Comparison of ENCODE assay signal across 11 cellular contexts in genomic region chr21:34668803-34669148, GRCh38. TPM values are rescaled to one million over a fixed set of nuclear protein-coding genes. Genes with fewer than 3 reads are reported as not detected.
DNase-seq lines count a peak whose midpoint lies in the region; ATAC-seq, FAIRE-seq and TF ChIP-seq lines count a peak whose summit lies in the region.
"Had no signal": no experiment of that assay in that cellular context is flagged by ENCODE, and none has a peak within 500 bp of the region (broad histone marks: within the 10 kb centered on the region; RNA-seq: fewer than 3 reads in every experiment).

CLIC6 (plus strand) TSS chr21:34668994; CDS start chr21:34669389, 395 bp downstream.

- CTCF ChIA-PET in H1 (lab: Charles Lee; ENCODE audit: partially characterized antibody): interaction anchor here (1.2 kb wide), 1 partner anchor 9 kb away, joined by 4 read pairs; no protein-coding TSS in a partner anchor

- no peak within 1 kb of the TSS for H2BK12ac ChIP-seq in H1 (ENCODE audit: low read depth, low read length)

- TF ChIP-seq EP300 in H1 (IDR thresholded peaks at IDR 0.05; ENCODE audit: borderline replicate concordance in 1 of 2, low read depth in 2 of 2, low read length in 2 of 2) (no peak), upper lobe of left lung (IDR thresholded peaks at IDR 0.05) (no peak)

- H3K36me3 Mint-ChIP-seq in activated T-cell treated with anti-CD3 and anti-CD28 coated beads, Interleukin-2, amount 50 U/mL, for 24 hours (ENCODE audit: low read depth): no peaks in the 10 kb centered on the region

- H3K27me3 Mint-ChIP-seq in activated T-cell treated with anti-CD3 and anti-CD28 coated beads, Interleukin-2, amount 50 U/mL, for 24 hours: peaks cover 71% of the 10 kb centered on the region

- H3K9me3 Mint-ChIP-seq in activated T-cell treated with anti-CD3 and anti-CD28 coated beads, Interleukin-2, amount 50 U/mL, for 24 hours: no peaks in the 10 kb centered on the region

- H3K9ac ChIP-seq in H1 (replicated peaks in 1 of 4; ENCODE audit: extremely low read depth in 1 of 4, low read depth in 3 of 4, low read length in 3 of 4) (no peak within 1 kb of the TSS), mucosa of stomach (ENCODE audit: low read length) (peak within 1 kb of the TSS; percentile 81)

- H3K79me2 ChIP-seq in H1 (ENCODE audit: control insufficient read depth in 1 of 2, insufficient read depth in 2 of 2, low read length in 2 of 2): no peaks in the 10 kb centered on the region

- peaks cover 6% of the 10 kb centered on the region for H3K4me1 Mint-ChIP-seq in activated T-cell treated with anti-CD3 and anti-CD28 coated beads, Interleukin-2, amount 50 U/mL, for 24 hours (ENCODE audit: low read depth)

- H2BK20ac ChIP-seq in H1 (ENCODE audit: low read length): no peak within 1 kb of the TSS

- no peak within 1 kb of the TSS for H4K5ac ChIP-seq in H1 (ENCODE audit: insufficient read length, low read depth, low read length)

- H2BK15ac ChIP-seq in H1 (ENCODE audit: low read length): no peak within 1 kb of the TSS

- H3K4me2 ChIP-seq in H1 (ENCODE audit: insufficient read depth in 1 of 2, low read depth in 2 of 2, low read length in 2 of 2): peak within 1 kb of the TSS; percentile 68 to 71

- no peak for DNase-seq in activated T-cell treated with anti-CD3 and anti-CD28 coated beads, Interleukin-2, amount 50 U/mL, for 24 hours
- no peak for DNase-seq in activated T-cell treated with anti-CD3 and anti-CD28 coated beads for 4 hours
- DNase-seq in H1 (ENCODE audit: low read depth in 1 of 2, low spot score in 2 of 2): no peak
- peak; percentile 51 to 86 for DNase-seq in upper lobe of left lung
- no peak for DNase-seq in NOMO-1 treated with dmso at 0.1 percent for 144 hours (lab: John Stamatoyannopoulos, UW; ENCODE audit: unreplicated experiment)
- DNase-seq in NCI-H226: no peak
- DNase-seq in NCI-H1694 treated with DMSO at 0.1 percent for 48 hours (lab: John Stamatoyannopoulos, UW): no peak
- DNase-seq: activated naive CD4-positive, alpha-beta T cell had no signal

- H3K56ac ChIP-seq in H1 (replicated peaks; ENCODE audit: insufficient read length, low read depth, low read length): no peak within 1 kb of the TSS

- TF ChIP-seq RAD21 in H1 (IDR thresholded peaks at IDR 0.05 in 1 of 2, conservative IDR thresholded peaks at IDR 0.05 in 1 of 2; ENCODE audit: low read depth in 2 of 2, low read length in 2 of 2): no peak

- H2AK5ac ChIP-seq in H1 (ENCODE audit: low read depth, low read length): no peak within 1 kb of the TSS; the same call in 1 of the 2 replicates

- peak within 1 kb of the TSS; percentile 36 for H3K4me3 Mint-ChIP-seq in activated T-cell treated with anti-CD3 and anti-CD28 coated beads, Interleukin-2, amount 50 U/mL, for 24 hours

- no peak within 1 kb of the TSS for H3K14ac ChIP-seq in H1 (ENCODE audit: insufficient read length)

- H2BK120ac ChIP-seq in H1 (replicated peaks; ENCODE audit: low read depth, low read length): no peak within 1 kb of the TSS

- no peak within 1 kb of the TSS for H3K4ac ChIP-seq in H1 (replicated peaks; ENCODE audit: insufficient read length, low read depth, low read length)

- H3K23ac ChIP-seq in H1 (ENCODE audit: insufficient read length): no peak within 1 kb of the TSS

- no peaks in the 10 kb centered on the region for H3K79me1 ChIP-seq in H1 (ENCODE audit: low read depth, low read length)

- no peak within 1 kb of the TSS; the same call in 1 of the 2 replicates for H4K8ac ChIP-seq in H1 (ENCODE audit: extremely low read depth, insufficient read depth, low read length)

- no peak within 1 kb of the TSS for H2BK5ac ChIP-seq in H1 (ENCODE audit: low read depth, low read length)

- H3K27me3 ChIP-seq in H1 (replicated peaks in 1 of 4; ENCODE audit: control insufficient read depth in 3 of 4, extremely low read depth in 1 of 4, insufficient read depth in 3 of 4, low read length in 3 of 4): peaks cover 22 to 50% (median 40%) of the 10 kb centered on the region in 4 experiments
- H3K27me3 ChIP-seq in mucosa of stomach (ENCODE audit: control insufficient read depth, insufficient read depth, low read length): peaks cover 30% of the 10 kb centered on the region
- peaks cover 0 to 20% (median 15%) of the 10 kb centered on the region in 4 donors for H3K27me3 ChIP-seq in upper lobe of left lung

- TF ChIP-seq POLR2A in H1 (IDR thresholded peaks at IDR 0.05; ENCODE audit: control extremely low read depth in 1 of 2, low read depth in 2 of 2, low read length in 2 of 2) (no peak), upper lobe of left lung (IDR thresholded peaks at IDR 0.05) (peak in 2 of 4 donors; percentile 19 to 86)

- peak in 1 of 2 donors; percentile 30 for ATAC-seq in upper lobe of left lung (ENCODE audit: low FRiP score in 2 of 2)

- POLR2A ChIA-PET in H1 (lab: Charles Lee; ENCODE audit: partially characterized antibody): no interaction called here

- H3K27ac Mint-ChIP-seq in activated T-cell treated with anti-CD3 and anti-CD28 coated beads, Interleukin-2, amount 50 U/mL, for 24 hours: no peak within 1 kb of the TSS

- H3K4me3 ChIP-seq in H1 (ENCODE audit: extremely low read depth in 1 of 4, insufficient read depth in 2 of 4, low read depth in 3 of 4, low read length in 4 of 4) (peak within 1 kb of the TSS; percentile 40 to 67 (median 52)), mucosa of stomach (ENCODE audit: low read length) (peak within 1 kb of the TSS; percentile 17), upper lobe of left lung (peak within 1 kb of the TSS; percentile 20 to 57 (median 50))
- H3K4me3 ChIP-seq: mucosa of descending colon had no signal

- no peak within 1 kb of the TSS for H4K91ac ChIP-seq in H1 (replicated peaks; ENCODE audit: insufficient read length, low read length)

- no peak for TF ChIP-seq CTCF in H1 (IDR thresholded peaks at IDR 0.05; ENCODE audit: control extremely low read depth in 1 of 3, insufficient read depth in 1 of 3, low read depth in 1 of 3, low read length in 3 of 3)
- TF ChIP-seq CTCF in upper lobe of left lung (IDR thresholded peaks at IDR 0.05): no peak

- H3K4me1 ChIP-seq in H1 (replicated peaks in 1 of 4; ENCODE audit: control insufficient read depth in 3 of 4, insufficient read depth in 4 of 4, low read length in 3 of 4) (peaks cover 0 to 9% (median 3%) of the 10 kb centered on the region in 4 experiments; a peak in 4 of 7 replicates), mucosa of stomach (ENCODE audit: control insufficient read depth, insufficient read depth, low read length) (peaks cover 14% of the 10 kb centered on the region), upper lobe of left lung (peaks cover 14 to 27% (median 19%) of the 10 kb centered on the region in 4 donors)

- H3K36me3 ChIP-seq in H1 (ENCODE audit: control insufficient read depth in 2 of 4, insufficient read depth in 4 of 4, low read length in 3 of 4): no peaks in the 10 kb centered on the region
- no peaks in the 10 kb centered on the region for H3K36me3 ChIP-seq in mucosa of stomach (ENCODE audit: control insufficient read depth, insufficient read depth, low read length)
- no peaks in the 10 kb centered on the region for H3K36me3 ChIP-seq in upper lobe of left lung

- peaks cover 16% of the 10 kb centered on the region; the same call in 1 of the 2 replicates for H3K23me2 ChIP-seq in H1 (ENCODE audit: low read depth, low read length)

- H3K27ac ChIP-seq in H1 (ENCODE audit: low read depth, low read length) (no peak within 1 kb of the TSS), upper lobe of left lung (peak within 1 kb of the TSS; percentile 61 to 86 (median 67))
- H3K27ac ChIP-seq: C4-2B had no signal

- 4% methylated on average over 17 of the region's 18 CpGs; no CpG with 5 or more reads in 1 of the 2 experiments for WGBS in H1 (ENCODE audit: extremely low coverage in 1 of 2, insufficient coverage in 1 of 2, insufficient read length in 1 of 2, insufficient replicate concordance in 2 of 2, low coverage in 1 of 2, low lambda C conversion rate in 2 of 2, missing lambda C conversion rate in 1 of 2), 2 experiments
- WGBS in upper lobe of left lung, 2 donors: 29 to 30% methylated on average over 16 to 18 of the region's 18 CpGs

- H2AFZ ChIP-seq in H1 (ENCODE audit: low read length): peak within 1 kb of the TSS; percentile 28; the same call in 1 of the 2 replicates

- H3K9me3 ChIP-seq in H1 (ENCODE audit: insufficient read depth in 2 of 2, low read depth in 1 of 2, low read length in 1 of 2) (no peaks in the 10 kb centered on the region), mucosa of stomach (ENCODE audit: control insufficient read depth, low read length) (no peaks in the 10 kb centered on the region), upper lobe of left lung (no peaks in the 10 kb centered on the region)
- H3K9me3 ChIP-seq: mucosa of descending colon had no signal

- peak within 1 kb of the TSS; percentile 19; the same call in 1 of the 2 replicates for H3K18ac ChIP-seq in H1 (ENCODE audit: extremely low read depth, low read length)

- H4K20me1 ChIP-seq in H1 (replicated peaks in 1 of 2; ENCODE audit: control insufficient read depth in 1 of 2, insufficient read depth in 2 of 2, low read length in 2 of 2): no peaks in the 10 kb centered on the region

- FAIRE-seq in H1 (lab: Jason Lieb, UNC): no peak

TF ChIP-seq in H1, 55 proteins besides CTCF, POLR2A, EP300 and RAD21:
- TF ChIP-seq E2F6 (IDR thresholded peaks at IDR 0.05) (peak; percentile 16; the same call in 1 of the 2 replicates), SUZ12 (IDR thresholded peaks at IDR 0.05; ENCODE audit: low read length) (peak; percentile 77; the same call in 1 of the 2 replicates), CREB1 (IDR thresholded peaks at IDR 0.05) (no peak)

RNA-seq across cellular contexts. Expression of gene CLIC6, which starts in this region (rescaled TPM):
- total RNA-seq in H1 (2021; fragmentation: NEBNext Ultra II Directional; extraction: Animal tissue kit (Norgen Biotek cat#: 25700)): 1.3 and 1.6 TPM in 2 replicates
- polyA plus RNA-seq in H1 (2011; rRNA removed): 0.30 and 0.42 TPM in 2 replicates
- polyA plus RNA-seq in H1 (2011; cell fraction: cytosol; rRNA removed): 0.37 TPM
- polyA plus RNA-seq in H1 (2011; cell fraction: nucleus; rRNA removed): 0.21 TPM
- 1.5 to 2.1 TPM (median 1.9 TPM) in 4 replicates for polyA plus RNA-seq in H1 (2012, experiment 1 of 2)
- 0.68 TPM for polyA plus RNA-seq in H1 (2012, experiment 2 of 2)
- 0.91 TPM for polyA plus RNA-seq in H1 (2013, experiment 1 of 2)
- polyA plus RNA-seq in H1 (2013, experiment 2 of 2): 1.0 TPM
- polyA minus RNA-seq in H1 (2011; rRNA and poly(A)+ RNA removed): 0.19 and 0.29 TPM in 2 replicates
- polyA minus RNA-seq in H1 (2011; cell fraction: cytosol; rRNA and poly(A)+ RNA removed): 0.37 TPM
- 0.20 TPM for polyA minus RNA-seq in H1 (2011; cell fraction: nucleus; rRNA and poly(A)+ RNA removed)
- total RNA-seq in upper lobe of left lung: 10 to 100 TPM in 4 of 6 donors, 1 to 10 TPM in 2; 6.2 to 42.6 (median 13.8) TPM

Comparison
In these comparisons a context has a peak if more than half of its experiments do, and no peak if none do; other contexts are left out.
1. DNase-seq: peak in upper lobe of left lung (2 of 2); none in activated T-cell treated with anti-CD3 and anti-CD28 coated beads, Interleukin-2, amount 50 U/mL, for 24 hours (single experiment), activated T-cell treated with anti-CD3 and anti-CD28 coated beads for 4 hours (single experiment), H1 (0 of 2), NOMO-1 treated with dmso at 0.1 percent for 144 hours (single experiment), NCI-H226 (single experiment) and NCI-H1694 treated with DMSO at 0.1 percent for 48 hours (single experiment).
2. Peak in every context shown above with its lines, with median percentiles within 50 percentile points of each other: H3K4me3 ChIP-seq.